Comparison of ENCODE assay signal across 1 cellular context in the genomic region with DNA sequence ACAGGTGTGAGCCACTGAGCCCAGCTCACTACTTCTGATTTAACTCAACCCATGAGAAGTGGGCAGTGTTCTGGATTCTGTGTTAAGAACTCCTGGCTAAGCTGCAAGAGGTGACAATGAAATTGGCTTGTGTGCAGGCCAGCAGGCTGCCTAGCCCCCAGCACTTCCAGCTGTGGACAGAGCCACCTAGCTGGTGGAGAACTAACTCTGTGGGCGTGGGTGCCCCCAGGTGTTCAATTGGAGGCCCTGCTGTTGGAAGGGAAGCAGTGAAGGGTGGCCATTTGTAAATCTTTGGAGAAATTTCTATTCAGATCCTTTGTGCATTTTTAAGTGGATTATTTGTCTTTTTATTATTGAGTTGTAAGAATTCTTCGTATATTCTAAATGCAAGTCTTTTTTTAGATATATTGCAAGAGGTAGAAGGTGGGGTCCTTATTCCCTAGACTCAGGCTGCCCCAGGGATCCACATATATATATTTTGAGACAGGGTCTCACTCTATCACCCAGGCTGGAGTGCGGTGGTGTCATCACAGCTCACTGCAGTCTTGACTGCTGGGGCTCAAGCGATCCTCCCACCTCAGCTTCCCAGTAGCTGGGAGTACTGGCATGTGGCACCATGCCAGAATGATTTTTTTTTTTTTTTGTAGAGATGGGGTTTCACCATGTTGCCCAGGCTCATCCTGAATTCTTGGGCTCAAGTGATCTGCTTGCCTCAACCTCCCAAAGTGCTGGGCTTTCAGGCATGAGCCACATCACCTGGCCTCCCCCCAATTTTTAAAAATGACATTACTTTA.
TF ChIP-seq lines count a peak whose summit lies in the region.

No MANE protein-coding gene starts in this region.

TF ChIP-seq in SK-N-SH, 30 proteins besides CTCF, POLR2A, EP300 and RAD21 (continued from another document):
- TF ChIP-seq, protein P1, sequence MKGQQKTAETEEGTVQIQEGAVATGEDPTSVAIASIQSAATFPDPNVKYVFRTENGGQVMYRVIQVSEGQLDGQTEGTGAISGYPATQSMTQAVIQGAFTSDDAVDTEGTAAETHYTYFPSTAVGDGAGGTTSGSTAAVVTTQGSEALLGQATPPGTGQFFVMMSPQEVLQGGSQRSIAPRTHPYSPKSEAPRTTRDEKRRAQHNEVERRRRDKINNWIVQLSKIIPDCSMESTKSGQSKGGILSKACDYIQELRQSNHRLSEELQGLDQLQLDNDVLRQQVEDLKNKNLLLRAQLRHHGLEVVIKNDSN (IDR thresholded peaks at IDR 0.05; ENCODE audit: borderline replicate concordance, low read depth), result no peak
- TF ChIP-seq REST (IDR thresholded peaks at IDR 0.05; ENCODE audit: low read depth, low read length) (peak; percentile 94), POLR2AphosphoS5 (IDR thresholded peaks at IDR 0.05; ENCODE audit: low read depth, low read length) (no peak)
TF ChIP-seq in SK-N-SH: peak in this region for 2.
